In genomic region chr2:95359035-95359434, GRCh38 we compare ENCODE assay signal across 16 cellular contexts. TPM values are rescaled to one million over a fixed set of nuclear protein-coding genes. Genes with fewer than 3 reads are reported as not detected.
DNase-seq lines count a peak whose midpoint lies in the region; ATAC-seq and TF ChIP-seq lines count a peak whose summit lies in the region.
"Had no signal": no experiment of that assay in that cellular context is flagged by ENCODE, and none has a peak within 500 bp of the region (broad histone marks: within the 10 kb centered on the region; RNA-seq: fewer than 3 reads in every experiment).

No MANE protein-coding gene starts in this region.

- H3K4me3 Mint-ChIP-seq in activated CD4-positive, alpha-beta T cell treated with anti-CD3 and anti-CD28 coated beads, Interleukin-2, amount 10 ng/mL, durations not matched to agents 24 days and 14 days, result no peak overlapping the region
- H3K4me3 Mint-ChIP-seq: neural progenitor cell had no signal

- intact Hi-C loops in activated CD4-positive, alpha-beta T cell treated with anti-CD3 and anti-CD28 coated beads, Interleukin-2, amount 10 ng/mL, durations not matched to agents 24 days and 14 days (cut with micrococcal nuclease), result no loop called here

- peaks cover 6% of the 10 kb centered on the region; the same call in 1 of the 2 replicates for H3K9me3 ChIP-seq in AG04450 (ENCODE audit: control insufficient read depth, insufficient read depth, low read length)
- H3K9me3 ChIP-seq: uterus had no signal

- in situ Hi-C loops in astrocyte of the spinal cord (cut with HindIII; ENCODE audit: low sequenced_read_pairs), result no loop called here

- no peaks in the 10 kb centered on the region for H3K4me1 Mint-ChIP-seq in activated CD4-positive, alpha-beta T cell treated with anti-CD3 and anti-CD28 coated beads, Interleukin-2, amount 10 ng/mL, durations not matched to agents 24 days and 14 days

- no peak for TF ChIP-seq CTCF in AG04450 (IDR thresholded peaks at IDR 0.05; ENCODE audit: low read depth, low read length)
- no peak for TF ChIP-seq CTCF in astrocyte of the spinal cord (IDR thresholded peaks at IDR 0.05; ENCODE audit: low read depth, low read length)

- peaks cover 4% of the 10 kb centered on the region for H3K27me3 Mint-ChIP-seq in activated CD4-positive, alpha-beta T cell treated with anti-CD3 and anti-CD28 coated beads, Interleukin-2, amount 10 ng/mL, durations not matched to agents 24 days and 14 days

- DNase-seq in AG04450 (ENCODE audit: low read depth, low spot score) (peak; percentile 15), HS-5 (ENCODE audit: low read depth) (peak; percentile 42), astrocyte of the spinal cord (ENCODE audit: low read depth, low spot score) (peak; percentile 76), iris pigment epithelial cell (ENCODE audit: low read depth) (peak; percentile 56), C1 segment of cervical spinal cord (lab: John Stamatoyannopoulos, UW) (no peak)
- DNase-seq in activated CD4-positive, alpha-beta T cell treated with anti-CD3 and anti-CD28 coated beads, Interleukin-2, amount 10 ng/mL, durations not matched to agents 24 days and 14 days, result no peak
- DNase-seq: cortex of kidney; NCI-H2081; SHP77; stimulated activated naive CD4-positive, alpha-beta T cell had no signal

- H3K27ac ChIP-seq in AG04450 (ENCODE audit: low read depth, low read length), result no peak overlapping the region
- H3K27ac ChIP-seq: neural progenitor cell, uterus had no signal

- POLR2A ChIA-PET in AG04450 (lab: Yijun Ruan, JAX), result no interaction called here

- no peaks in the 10 kb centered on the region for H3K9me3 Mint-ChIP-seq in activated CD4-positive, alpha-beta T cell treated with anti-CD3 and anti-CD28 coated beads, Interleukin-2, amount 10 ng/mL, durations not matched to agents 24 days and 14 days

- no peak for ATAC-seq in activated CD4-positive, CD25-positive, alpha-beta regulatory T cell treated with anti-CD3 and anti-CD28 coated beads, Interleukin-2, amount 50 U/mL, for 24 hours
- ATAC-seq in GM19455 (IDR thresholded peaks at IDR 0.05; ENCODE audit: unreplicated experiment), result no peak
- ATAC-seq: esophagus mucosa, HCT116 had no signal

- no peak overlapping the region for H3K27ac Mint-ChIP-seq in activated CD4-positive, alpha-beta T cell treated with anti-CD3 and anti-CD28 coated beads, Interleukin-2, amount 10 ng/mL, durations not matched to agents 24 days and 14 days
- H3K27ac Mint-ChIP-seq: neural progenitor cell had no signal

- H3K36me3 Mint-ChIP-seq in activated CD4-positive, alpha-beta T cell treated with anti-CD3 and anti-CD28 coated beads, Interleukin-2, amount 10 ng/mL, durations not matched to agents 24 days and 14 days (ENCODE audit: low read depth), result no peaks in the 10 kb centered on the region
- H3K36me3 Mint-ChIP-seq: neural progenitor cell had no signal

- H3K4me3 ChIP-seq in AG04450 (ENCODE audit: low read depth, low read length) (no peak overlapping the region), astrocyte of the spinal cord (ENCODE audit: low read depth, low read length) (no peak overlapping the region)
- H3K4me3 ChIP-seq: neural progenitor cell, uterus had no signal

- CTCF ChIA-PET in AG04450 (lab: Charles Lee), result interaction anchor here (1.2 to 2.3 kb wide), 2 partner anchors 14 to 21 kb away, joined by 3 to 15 read pairs; no protein-coding TSS in a partner anchor

- peaks cover 3% of the 10 kb centered on the region for H3K27me3 ChIP-seq in AG04450 (ENCODE audit: control insufficient read depth, insufficient read depth, low read length)
- H3K27me3 ChIP-seq: neural progenitor cell, uterus had no signal

RNA-seq across cellular contexts. Expression of gene FAHD2A, which starts 43.5 kb away (rescaled TPM):
- 24.9 and 30.9 TPM in 2 replicates for polyA plus RNA-seq in AG04450 (2011; rRNA removed)
- 25.2 and 30.9 TPM in 2 replicates for polyA minus RNA-seq in AG04450 (2011; rRNA and poly(A)+ RNA removed)
- 35.8 and 36.0 TPM in 2 replicates for total RNA-seq in activated CD4-positive, alpha-beta T cell treated with anti-CD3 and anti-CD28 coated beads, Interleukin-2, amount 10 ng/mL, durations not matched to agents 24 days and 14 days

Comparison
In these comparisons a context has a peak if more than half of its experiments do, and no peak if none do; other contexts are left out.
1. DNase-seq: peak in AG04450 (single experiment), HS-5 (single experiment), astrocyte of the spinal cord (single experiment) and iris pigment epithelial cell (single experiment); none in activated CD4-positive, alpha-beta T cell treated with anti-CD3 and anti-CD28 coated beads, Interleukin-2, amount 10 ng/mL, durations not matched to agents 24 days and 14 days (single experiment) and C1 segment of cervical spinal cord (0 of 14).